In the genomic region with DNA sequence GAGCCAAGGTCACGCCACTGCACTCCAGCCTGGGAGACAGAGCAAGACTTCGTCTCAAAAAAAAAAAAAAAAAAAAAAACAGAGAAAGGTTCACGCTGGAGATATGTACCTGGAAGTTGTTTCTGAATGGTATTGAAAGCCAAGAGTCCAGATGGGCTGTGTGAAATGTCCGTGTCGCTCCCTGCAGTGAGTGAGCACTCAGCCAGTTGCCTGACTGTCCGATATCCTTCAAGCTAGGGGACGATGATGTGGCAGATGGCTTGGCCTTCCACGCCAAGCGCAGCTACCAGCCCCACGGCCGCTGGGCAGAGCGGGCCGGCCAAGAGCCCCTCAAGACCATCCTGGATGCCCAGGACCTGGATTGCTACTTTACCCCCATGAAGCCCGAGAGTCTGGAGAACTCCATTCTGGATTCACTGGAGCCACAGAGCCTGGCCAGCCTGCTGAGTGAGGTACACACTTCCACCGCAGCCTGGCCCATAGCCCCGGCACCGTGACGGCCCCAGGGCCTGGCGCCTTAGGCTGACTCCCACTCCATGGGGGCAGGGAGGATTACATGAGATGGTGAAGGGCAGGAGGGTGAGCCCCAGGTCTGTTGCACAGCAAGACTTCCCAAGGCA, we compare ENCODE assay signal across 26 cellular contexts. TPM values are rescaled to one million over a fixed set of nuclear protein-coding genes. Genes with fewer than 3 reads are reported as not detected.
A peak's percentile ranks its signal among the peaks of the same experiment; 100 is the strongest.
DNase-seq lines count a peak whose midpoint lies in the region; ATAC-seq lines count a peak whose summit lies in the region.
"Had no signal": no experiment of that assay in that cellular context is flagged by ENCODE, and none has a peak within 500 bp of the region (broad histone marks: within the 10 kb centered on the region; RNA-seq: fewer than 3 reads in every experiment).

No MANE protein-coding gene starts in this region.

- H2BK120ac ChIP-seq in neuronal stem cell (ENCODE audit: low read depth, low read length), result no peak overlapping the region

- no peak overlapping the region for H3K27ac ChIP-seq in neuronal stem cell (replicated peaks; ENCODE audit: low read length)
- H3K27ac ChIP-seq: A549, SJSA1 had no signal

- peak overlapping the region; percentile 44 for H3K9ac ChIP-seq in neuronal stem cell (ENCODE audit: low read depth, low read length, poor library complexity)

- H3K18ac ChIP-seq in neuronal stem cell (ENCODE audit: low read length), result no peak overlapping the region

- peak overlapping the region; percentile 75 for H2BK5ac ChIP-seq in neuronal stem cell (ENCODE audit: low read length)

- in situ Hi-C loops in G401 (cut with HindIII; ENCODE audit: low sequenced_read_pairs), result no loop called here

- no peak overlapping the region for H2AFZ ChIP-seq in neuronal stem cell (ENCODE audit: low read length)

- DNase-seq in G401 (ENCODE audit: low spot score), result peak; percentile 93
- DNase-seq in cerebellar cortex (ENCODE audit: low spot score), result peak; percentile 91
- no peak for DNase-seq in left cardiac atrium
- DNase-seq in neuronal stem cell (ENCODE audit: low spot score), result no peak
- no peak for DNase-seq in NCI-H2081 (lab: John Stamatoyannopoulos, UW)
- DNase-seq in NCI-H2196 treated with DMSO at 0.1 percent for 48 hours (lab: John Stamatoyannopoulos, UW; ENCODE audit: unreplicated experiment), result no peak
- DNase-seq in sciatic nerve (ENCODE audit: low spot score), result no peak
- no peak for DNase-seq in stimulated activated CD4-positive, alpha-beta T cell treated with anti-CD3 and anti-CD28 coated beads, Interleukin-2, amount 100 ng/mL, for 24 hours
- DNase-seq: CD4-positive, alpha-beta memory T cell; COR-L47; DMS 273 treated with DMSO at 0.1 percent for 48 hours; DMS79; EL; GF-D8; Kasumi-1; NCI-H1092 treated with DMSO at 0.1 percent for 48 hours; NCI-H1436; NCI-H187; NCI-H446; NCI-H524 treated with DMSO at 0.1 percent for 48 hours; NCI-H774 had no signal

- no CpG with 5 or more reads among the region's 19 CpGs for WGBS in neuronal stem cell (ENCODE audit: extremely low coverage in 2 of 2, insufficient read length in 2 of 2, insufficient replicate concordance in 1 of 2), 2 donors

- H3K27me3 ChIP-seq in neuronal stem cell (ENCODE audit: control insufficient read depth in 3 of 3, insufficient read depth in 3 of 3, low read depth in 1 of 3, low read length in 3 of 3), result no peaks in the 10 kb centered on the region
- H3K27me3 ChIP-seq: SJSA1 had no signal

- peak; percentile 5 to 20 for ATAC-seq in left cardiac atrium
- ATAC-seq in sciatic nerve, result no peak
- ATAC-seq: A549, HCT116 had no signal

- intact Hi-C loops in left cardiac atrium (cut with DNase I), result no loop called here
- intact Hi-C loops in sciatic nerve (cut with DNase I), result no loop called here

- no peak overlapping the region for H3K4ac ChIP-seq in neuronal stem cell (ENCODE audit: low read length)

- H2BK15ac ChIP-seq in neuronal stem cell (ENCODE audit: low read length), result no peak overlapping the region

- no peak overlapping the region for H4K91ac ChIP-seq in neuronal stem cell (ENCODE audit: low read depth, low read length, poor library complexity)

- H3K4me1 ChIP-seq in neuronal stem cell (ENCODE audit: control insufficient read depth in 2 of 2, insufficient read depth in 1 of 2, low read depth in 1 of 2, low read length in 2 of 2), result peaks cover 0 to 8% of the 10 kb centered on the region in 2 donors
- H3K4me1 ChIP-seq: SJSA1 had no signal

- no peak overlapping the region for H3K14ac ChIP-seq in neuronal stem cell (ENCODE audit: low read length)

- no peak overlapping the region for H3K4me3 ChIP-seq in neuronal stem cell (ENCODE audit: low read length in 2 of 2)
- H3K4me3 ChIP-seq: A549, SJSA1 had no signal

- no peak overlapping the region for H2AK5ac ChIP-seq in neuronal stem cell (ENCODE audit: low read depth, low read length)

- no peak overlapping the region for H2BK12ac ChIP-seq in neuronal stem cell (ENCODE audit: low read length)

- H4K8ac ChIP-seq in neuronal stem cell (ENCODE audit: low read depth, low read length), result peak overlapping the region; percentile 65

- peaks cover 6% of the 10 kb centered on the region for H3K79me1 ChIP-seq in neuronal stem cell (ENCODE audit: low read depth, low read length)

- peak overlapping the region; percentile 65 for H3K23ac ChIP-seq in neuronal stem cell (ENCODE audit: low read depth, low read length, poor library complexity)

- H3K36me3 ChIP-seq in neuronal stem cell (replicated peaks in 1 of 2; ENCODE audit: control insufficient read depth in 2 of 2, insufficient read depth in 2 of 2, low read length in 2 of 2), result peaks cover 49 to 92% of the 10 kb centered on the region in 2 donors

- no peak overlapping the region for H3K4me2 ChIP-seq in neuronal stem cell (ENCODE audit: insufficient read depth, low read length, poor library complexity, severe bottlenecking)
- H3K4me2 ChIP-seq: A549 had no signal

- no peaks in the 10 kb centered on the region for H3K9me3 ChIP-seq in neuronal stem cell (replicated peaks in 1 of 2; ENCODE audit: control insufficient read depth in 2 of 2, insufficient read depth in 1 of 2, low read depth in 1 of 2, low read length in 2 of 2)
- H3K9me3 ChIP-seq: A549, SJSA1 had no signal

RNA-seq across cellular contexts. Expression of gene OVOL3, which starts 11.7 kb away (rescaled TPM):
- not detected in 2 replicates for total RNA-seq in G401 (2014; rRNA removed; shearing (Covaris generic))
- not detected for total RNA-seq in left cardiac atrium
- polyA plus RNA-seq in neuronal stem cell (2013, experiment 1 of 2), result 0.13 TPM
- polyA plus RNA-seq in neuronal stem cell (2013, experiment 2 of 2), result 0.07 TPM
- total RNA-seq in sciatic nerve, result not detected
- total RNA-seq: CD4-positive, alpha-beta memory T cell; H4; HT-29; SJSA1 had no signal
- polyA plus RNA-seq: CD4-positive, alpha-beta memory T cell had no signal

RNA-seq across cellular contexts. Expression of gene POLR2I, which starts 15.4 kb away (rescaled TPM):
- total RNA-seq in G401 (2014; rRNA removed; shearing (Covaris generic)), result 120 and 122 TPM in 2 replicates
- total RNA-seq in left cardiac atrium (100 to 1,000 TPM in 1 of 2 donors, 10 to 100 TPM in 1; 92.6 to 104 TPM), sciatic nerve (60.5 TPM)
- 186 TPM for polyA plus RNA-seq in neuronal stem cell (2013, experiment 1 of 2)
- polyA plus RNA-seq in neuronal stem cell (2013, experiment 2 of 2), result 182 TPM

RNA-seq across cellular contexts. Expression of gene TBCB, which starts 16.0 kb away (rescaled TPM):
- total RNA-seq in G401 (2014; rRNA removed; shearing (Covaris generic)), result 314 and 477 TPM in 2 replicates
- total RNA-seq in left cardiac atrium (10 to 100 TPM; 81.2 to 85.0 TPM), sciatic nerve (173 TPM)
- polyA plus RNA-seq in neuronal stem cell (2013, experiment 1 of 2), result 314 TPM
- polyA plus RNA-seq in neuronal stem cell (2013, experiment 2 of 2), result 323 TPM

RNA-seq across cellular contexts. Expression of gene CAPNS1, which starts 40.6 kb away (rescaled TPM):
- total RNA-seq in G401 (2014; rRNA removed; shearing (Covaris generic)), result 266 and 370 TPM in 2 replicates
- total RNA-seq in left cardiac atrium, result 100 to 1,000 TPM; 614 TPM
- 305 TPM for polyA plus RNA-seq in neuronal stem cell (2013, experiment 1 of 2)
- 308 TPM for polyA plus RNA-seq in neuronal stem cell (2013, experiment 2 of 2)
- 534 TPM for total RNA-seq in sciatic nerve

RNA-seq across cellular contexts. Expression of gene WDR62, which starts 44.6 kb away (rescaled TPM):
- 9.7 and 12.9 TPM in 2 replicates for total RNA-seq in G401 (2014; rRNA removed; shearing (Covaris generic))
- 10 to 100 TPM in 1 of 2 donors, 1 to 10 TPM in 1; 4.4 to 18.1 TPM for total RNA-seq in left cardiac atrium
- polyA plus RNA-seq in neuronal stem cell (2013, experiment 1 of 2), result 14.6 TPM
- polyA plus RNA-seq in neuronal stem cell (2013, experiment 2 of 2), result 14.1 TPM
- total RNA-seq in sciatic nerve, result 1.2 TPM

Comparison
In these comparisons a context has a peak if more than half of its experiments do, and no peak if none do; other contexts are left out.
1. DNase-seq: peak in G401 (single experiment) and cerebellar cortex (single experiment); none in left cardiac atrium (single experiment), neuronal stem cell (single experiment), NCI-H2081 (0 of 2), NCI-H2196 treated with DMSO at 0.1 percent for 48 hours (single experiment), sciatic nerve (single experiment) and stimulated activated CD4-positive, alpha-beta T cell treated with anti-CD3 and anti-CD28 coated beads, Interleukin-2, amount 100 ng/mL, for 24 hours (0 of 2).